ENCODE assay signal across 8 cellular contexts in genomic region chr1:150874455-150875196, GRCh38. TPM values are rescaled to one million over a fixed set of nuclear protein-coding genes. Genes with fewer than 3 reads are reported as not detected.
A peak's percentile ranks its signal among the peaks of the same experiment; 100 is the strongest.
DNase-seq lines count a peak whose midpoint lies in the region; ATAC-seq, FAIRE-seq and TF ChIP-seq lines count a peak whose summit lies in the region.

No MANE protein-coding gene starts in this region.

- H3K79me2 ChIP-seq in astrocyte (ENCODE audit: insufficient read depth, low read length): peaks cover 58% of the 10 kb centered on the region

- ATAC-seq in activated T-cell treated with anti-CD3 and anti-CD28 coated beads, Interleukin-2, amount 50 U/mL, for 72 hours (replicated peaks in 1 of 2): no peak
- no peak for ATAC-seq in HG02981 (IDR thresholded peaks at IDR 0.05; ENCODE audit: unreplicated experiment)

- peak overlapping the region; percentile 89 for H3K9ac ChIP-seq in astrocyte (ENCODE audit: low read length)

- H3K27me3 ChIP-seq in astrocyte (ENCODE audit: insufficient read depth, low read length): no peaks in the 10 kb centered on the region

- peaks cover 4% of the 10 kb centered on the region for H3K36me3 ChIP-seq in astrocyte (ENCODE audit: insufficient read depth, low read length)

- H3K4me3 ChIP-seq in astrocyte (ENCODE audit: insufficient read depth, low read depth, low read length): peak overlapping the region; percentile 90

- no peak overlapping the region for H3K27ac ChIP-seq in astrocyte (ENCODE audit: low read depth, low read length)

- H3K36me3 Mint-ChIP-seq in activated T-cell treated with anti-CD3 and anti-CD28 coated beads, Interleukin-2, amount 50 U/mL, for 72 hours (ENCODE audit: insufficient read depth in 2 of 2): peaks cover 2 to 4% of the 10 kb centered on the region in 2 donors
- H3K36me3 Mint-ChIP-seq in astrocyte (ENCODE audit: low read depth, unreplicated experiment) (peaks cover 5% of the 10 kb centered on the region), type B pancreatic cell (peaks cover 10% of the 10 kb centered on the region)

- TF ChIP-seq CTCF in astrocyte (IDR thresholded peaks at IDR 0.05; ENCODE audit: insufficient read depth, low read depth, low read length) (no peak), type B pancreatic cell (conservative IDR thresholded peaks at IDR 0.05) (no peak)

- H3K27me3 Mint-ChIP-seq in activated T-cell treated with anti-CD3 and anti-CD28 coated beads, Interleukin-2, amount 50 U/mL, for 72 hours (ENCODE audit: low read depth): no peaks in the 10 kb centered on the region
- H3K27me3 Mint-ChIP-seq in astrocyte (ENCODE audit: low read depth, unreplicated experiment) (no peaks in the 10 kb centered on the region), type B pancreatic cell (no peaks in the 10 kb centered on the region)

- peaks cover 36% of the 10 kb centered on the region for H4K20me1 ChIP-seq in astrocyte (ENCODE audit: insufficient read depth, low read length)

- peaks cover 33% of the 10 kb centered on the region for H3K4me1 Mint-ChIP-seq in activated T-cell treated with anti-CD3 and anti-CD28 coated beads, Interleukin-2, amount 50 U/mL, for 72 hours (ENCODE audit: low read depth)
- H3K4me1 Mint-ChIP-seq in astrocyte (ENCODE audit: low read depth, unreplicated experiment) (peaks cover 14% of the 10 kb centered on the region), type B pancreatic cell (ENCODE audit: unreplicated experiment) (peaks cover 24% of the 10 kb centered on the region)

- peak overlapping the region; percentile 97 for H3K27ac Mint-ChIP-seq in activated T-cell treated with anti-CD3 and anti-CD28 coated beads, Interleukin-2, amount 50 U/mL, for 72 hours
- H3K27ac Mint-ChIP-seq in astrocyte (ENCODE audit: unreplicated experiment): no peak overlapping the region
- H3K27ac Mint-ChIP-seq in type B pancreatic cell: peak overlapping the region; percentile 92

- peak overlapping the region; percentile 90 for H3K4me2 ChIP-seq in astrocyte (ENCODE audit: low read length)

- H2AFZ ChIP-seq in astrocyte (ENCODE audit: low read depth, low read length): no peak overlapping the region

- no peak for FAIRE-seq in astrocyte (lab: Jason Lieb, UNC)

- DNase-seq in activated T-cell treated with anti-CD3 and anti-CD28 coated beads, Interleukin-2, amount 50 U/mL, for 72 hours: no peak
- DNase-seq in activated T-cell treated with anti-CD3 and anti-CD28 coated beads, Interleukin-2, amount 50 U/mL, for 1 hour: no peak
- DNase-seq in astrocyte (ENCODE audit: low read depth) (no peak), lung microvascular endothelial cell (ENCODE audit: low read depth in 2 of 2) (peak; percentile 2 to 10), type B pancreatic cell (ENCODE audit: extremely low spot score, unreplicated experiment) (no peak), HUDEP-2 (lab: John Stamatoyannopoulos, UW; ENCODE audit: unreplicated experiment in 76 of 76) (no peak)
- DNase-seq in stimulated activated CD4-positive, alpha-beta T cell treated with anti-CD3 and anti-CD28 coated beads, Interleukin-2, amount 100 ng/mL, for 24 hours: no peak

- H3K4me3 Mint-ChIP-seq in activated T-cell treated with anti-CD3 and anti-CD28 coated beads, Interleukin-2, amount 50 U/mL, for 72 hours: peak overlapping the region; percentile 86 to 98
- H3K4me3 Mint-ChIP-seq in astrocyte (ENCODE audit: unreplicated experiment): peak overlapping the region; percentile 89
- H3K4me3 Mint-ChIP-seq in type B pancreatic cell: peak overlapping the region; percentile 95

- H3K4me1 ChIP-seq in astrocyte (ENCODE audit: insufficient read depth, low read length): peaks cover 9% of the 10 kb centered on the region

- H3K9me3 Mint-ChIP-seq in activated T-cell treated with anti-CD3 and anti-CD28 coated beads, Interleukin-2, amount 50 U/mL, for 72 hours: no peaks in the 10 kb centered on the region
- H3K9me3 Mint-ChIP-seq in astrocyte (ENCODE audit: unreplicated experiment): no peaks in the 10 kb centered on the region
- H3K9me3 Mint-ChIP-seq in type B pancreatic cell: no peaks in the 10 kb centered on the region

- H3K9me3 ChIP-seq in astrocyte (ENCODE audit: insufficient read depth, low read depth, low read length): no peaks in the 10 kb centered on the region

RNA-seq across cellular contexts. Expression of gene ARNT, which starts 1.8 kb away (rescaled TPM):
- total RNA-seq in activated T-cell treated with anti-CD3 and anti-CD28 coated beads, Interleukin-2, amount 50 U/mL, for 72 hours: 10 to 100 TPM; 39.4 to 43.2 TPM
- total RNA-seq in astrocyte (24.1 and 25.8 TPM in 2 replicates), lung microvascular endothelial cell (12.9 and 19.0 TPM in 2 replicates), type B pancreatic cell (ENCODE audit: low replicate concordance) (30.1 and 36.1 TPM in 2 replicates)

RNA-seq across cellular contexts. Expression of gene CTXND2, which starts 12.3 kb away (rescaled TPM):
- total RNA-seq in activated T-cell treated with anti-CD3 and anti-CD28 coated beads, Interleukin-2, amount 50 U/mL, for 72 hours: not detected
- total RNA-seq in astrocyte: not detected in 2 replicates
- total RNA-seq in lung microvascular endothelial cell: not detected in 2 replicates
- not detected in 2 replicates for total RNA-seq in type B pancreatic cell (ENCODE audit: low replicate concordance)

RNA-seq across cellular contexts. Expression of gene SETDB1, which starts 51.5 kb away (rescaled TPM):
- 10 to 100 TPM; 60.4 to 70.1 TPM for total RNA-seq in activated T-cell treated with anti-CD3 and anti-CD28 coated beads, Interleukin-2, amount 50 U/mL, for 72 hours
- 28.4 and 30.0 TPM in 2 replicates for total RNA-seq in astrocyte
- total RNA-seq in lung microvascular endothelial cell: 21.1 and 28.6 TPM in 2 replicates
- 53.5 and 73.8 TPM in 2 replicates for total RNA-seq in type B pancreatic cell (ENCODE audit: low replicate concordance)

Comparison
In these comparisons a context has a peak if more than half of its experiments do, and no peak if none do; other contexts are left out.
1. DNase-seq: peak in lung microvascular endothelial cell (2 of 2); none in activated T-cell treated with anti-CD3 and anti-CD28 coated beads, Interleukin-2, amount 50 U/mL, for 72 hours (0 of 2), activated T-cell treated with anti-CD3 and anti-CD28 coated beads, Interleukin-2, amount 50 U/mL, for 1 hour (single experiment), astrocyte (single experiment), type B pancreatic cell (single experiment), HUDEP-2 (0 of 76) and stimulated activated CD4-positive, alpha-beta T cell treated with anti-CD3 and anti-CD28 coated beads, Interleukin-2, amount 100 ng/mL, for 24 hours (0 of 2).
2. Peak in every context shown above with its lines, with median percentiles within 50 percentile points of each other: H3K4me3 Mint-ChIP-seq.